Comparison of ENCODE assay signal across 1 cellular context in the genomic region with DNA sequence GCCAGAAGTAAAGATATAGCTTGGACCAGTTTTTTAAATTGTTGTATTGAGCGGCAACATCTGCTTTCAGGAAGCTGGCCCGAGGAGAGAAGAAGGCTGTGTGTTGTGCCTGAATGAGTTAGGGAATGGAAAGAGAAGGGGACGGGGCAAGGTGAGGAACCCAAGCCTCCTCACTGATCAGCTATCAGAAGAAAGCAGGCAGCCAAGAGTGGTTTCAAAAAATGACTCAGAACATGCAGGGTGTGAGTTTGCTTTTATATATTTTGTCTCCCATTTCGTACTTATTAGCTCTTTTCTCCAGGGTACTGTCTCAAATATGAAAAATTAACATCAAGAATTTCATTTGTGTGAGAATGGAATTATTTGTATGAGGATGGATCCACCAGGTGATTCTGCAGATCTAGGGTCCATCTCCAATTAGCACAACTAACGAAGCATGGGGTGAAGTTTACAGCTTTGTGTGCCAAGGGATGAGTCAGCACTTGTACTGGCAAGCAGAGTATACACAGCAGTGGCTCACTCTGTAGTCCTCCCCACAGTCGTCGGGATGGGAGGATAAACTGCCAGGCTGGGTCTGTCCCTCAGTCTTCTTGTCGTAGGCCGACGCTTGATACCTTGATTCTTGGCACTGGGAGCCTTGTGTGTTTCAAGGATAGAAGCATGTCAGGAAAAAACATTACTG.
TF ChIP-seq lines count a peak whose summit lies in the region.

No MANE protein-coding gene starts in this region.

TF ChIP-seq in GM23338, 12 proteins besides CTCF, POLR2A, EP300 and RAD21 (continued from another document):
- TF ChIP-seq, protein P1, sequence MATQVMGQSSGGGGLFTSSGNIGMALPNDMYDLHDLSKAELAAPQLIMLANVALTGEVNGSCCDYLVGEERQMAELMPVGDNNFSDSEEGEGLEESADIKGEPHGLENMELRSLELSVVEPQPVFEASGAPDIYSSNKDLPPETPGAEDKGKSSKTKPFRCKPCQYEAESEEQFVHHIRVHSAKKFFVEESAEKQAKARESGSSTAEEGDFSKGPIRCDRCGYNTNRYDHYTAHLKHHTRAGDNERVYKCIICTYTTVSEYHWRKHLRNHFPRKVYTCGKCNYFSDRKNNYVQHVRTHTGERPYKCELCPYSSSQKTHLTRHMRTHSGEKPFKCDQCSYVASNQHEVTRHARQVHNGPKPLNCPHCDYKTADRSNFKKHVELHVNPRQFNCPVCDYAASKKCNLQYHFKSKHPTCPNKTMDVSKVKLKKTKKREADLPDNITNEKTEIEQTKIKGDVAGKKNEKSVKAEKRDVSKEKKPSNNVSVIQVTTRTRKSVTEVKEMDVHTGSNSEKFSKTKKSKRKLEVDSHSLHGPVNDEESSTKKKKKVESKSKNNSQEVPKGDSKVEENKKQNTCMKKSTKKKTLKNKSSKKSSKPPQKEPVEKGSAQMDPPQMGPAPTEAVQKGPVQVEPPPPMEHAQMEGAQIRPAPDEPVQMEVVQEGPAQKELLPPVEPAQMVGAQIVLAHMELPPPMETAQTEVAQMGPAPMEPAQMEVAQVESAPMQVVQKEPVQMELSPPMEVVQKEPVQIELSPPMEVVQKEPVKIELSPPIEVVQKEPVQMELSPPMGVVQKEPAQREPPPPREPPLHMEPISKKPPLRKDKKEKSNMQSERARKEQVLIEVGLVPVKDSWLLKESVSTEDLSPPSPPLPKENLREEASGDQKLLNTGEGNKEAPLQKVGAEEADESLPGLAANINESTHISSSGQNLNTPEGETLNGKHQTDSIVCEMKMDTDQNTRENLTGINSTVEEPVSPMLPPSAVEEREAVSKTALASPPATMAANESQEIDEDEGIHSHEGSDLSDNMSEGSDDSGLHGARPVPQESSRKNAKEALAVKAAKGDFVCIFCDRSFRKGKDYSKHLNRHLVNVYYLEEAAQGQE (IDR thresholded peaks at IDR 0.05; ENCODE audit: unreplicated experiment): no peak
- TF ChIP-seq STAT1 (IDR thresholded peaks at IDR 0.05; ENCODE audit: unreplicated experiment) (no peak), JUNB (IDR thresholded peaks at IDR 0.05; ENCODE audit: unreplicated experiment) (no peak), EZH2phosphoT487 (IDR thresholded peaks at IDR 0.05; ENCODE audit: unreplicated experiment) (no peak), EZH2 (IDR thresholded peaks at IDR 0.05; ENCODE audit: low read depth, unreplicated experiment) (no peak), POLR2AphosphoS5 (IDR thresholded peaks at IDR 0.05; ENCODE audit: low read depth) (no peak), ZNF114 (CRISPR knock-in tag; IDR thresholded peaks at IDR 0.05) (no peak), CREB1 (CRISPR knock-in tag; IDR thresholded peaks at IDR 0.05; ENCODE audit: low read depth) (no peak), ZNF331 (CRISPR knock-in tag; IDR thresholded peaks at IDR 0.05; ENCODE audit: low read depth) (no peak)
- TF ChIP-seq, protein P2, sequence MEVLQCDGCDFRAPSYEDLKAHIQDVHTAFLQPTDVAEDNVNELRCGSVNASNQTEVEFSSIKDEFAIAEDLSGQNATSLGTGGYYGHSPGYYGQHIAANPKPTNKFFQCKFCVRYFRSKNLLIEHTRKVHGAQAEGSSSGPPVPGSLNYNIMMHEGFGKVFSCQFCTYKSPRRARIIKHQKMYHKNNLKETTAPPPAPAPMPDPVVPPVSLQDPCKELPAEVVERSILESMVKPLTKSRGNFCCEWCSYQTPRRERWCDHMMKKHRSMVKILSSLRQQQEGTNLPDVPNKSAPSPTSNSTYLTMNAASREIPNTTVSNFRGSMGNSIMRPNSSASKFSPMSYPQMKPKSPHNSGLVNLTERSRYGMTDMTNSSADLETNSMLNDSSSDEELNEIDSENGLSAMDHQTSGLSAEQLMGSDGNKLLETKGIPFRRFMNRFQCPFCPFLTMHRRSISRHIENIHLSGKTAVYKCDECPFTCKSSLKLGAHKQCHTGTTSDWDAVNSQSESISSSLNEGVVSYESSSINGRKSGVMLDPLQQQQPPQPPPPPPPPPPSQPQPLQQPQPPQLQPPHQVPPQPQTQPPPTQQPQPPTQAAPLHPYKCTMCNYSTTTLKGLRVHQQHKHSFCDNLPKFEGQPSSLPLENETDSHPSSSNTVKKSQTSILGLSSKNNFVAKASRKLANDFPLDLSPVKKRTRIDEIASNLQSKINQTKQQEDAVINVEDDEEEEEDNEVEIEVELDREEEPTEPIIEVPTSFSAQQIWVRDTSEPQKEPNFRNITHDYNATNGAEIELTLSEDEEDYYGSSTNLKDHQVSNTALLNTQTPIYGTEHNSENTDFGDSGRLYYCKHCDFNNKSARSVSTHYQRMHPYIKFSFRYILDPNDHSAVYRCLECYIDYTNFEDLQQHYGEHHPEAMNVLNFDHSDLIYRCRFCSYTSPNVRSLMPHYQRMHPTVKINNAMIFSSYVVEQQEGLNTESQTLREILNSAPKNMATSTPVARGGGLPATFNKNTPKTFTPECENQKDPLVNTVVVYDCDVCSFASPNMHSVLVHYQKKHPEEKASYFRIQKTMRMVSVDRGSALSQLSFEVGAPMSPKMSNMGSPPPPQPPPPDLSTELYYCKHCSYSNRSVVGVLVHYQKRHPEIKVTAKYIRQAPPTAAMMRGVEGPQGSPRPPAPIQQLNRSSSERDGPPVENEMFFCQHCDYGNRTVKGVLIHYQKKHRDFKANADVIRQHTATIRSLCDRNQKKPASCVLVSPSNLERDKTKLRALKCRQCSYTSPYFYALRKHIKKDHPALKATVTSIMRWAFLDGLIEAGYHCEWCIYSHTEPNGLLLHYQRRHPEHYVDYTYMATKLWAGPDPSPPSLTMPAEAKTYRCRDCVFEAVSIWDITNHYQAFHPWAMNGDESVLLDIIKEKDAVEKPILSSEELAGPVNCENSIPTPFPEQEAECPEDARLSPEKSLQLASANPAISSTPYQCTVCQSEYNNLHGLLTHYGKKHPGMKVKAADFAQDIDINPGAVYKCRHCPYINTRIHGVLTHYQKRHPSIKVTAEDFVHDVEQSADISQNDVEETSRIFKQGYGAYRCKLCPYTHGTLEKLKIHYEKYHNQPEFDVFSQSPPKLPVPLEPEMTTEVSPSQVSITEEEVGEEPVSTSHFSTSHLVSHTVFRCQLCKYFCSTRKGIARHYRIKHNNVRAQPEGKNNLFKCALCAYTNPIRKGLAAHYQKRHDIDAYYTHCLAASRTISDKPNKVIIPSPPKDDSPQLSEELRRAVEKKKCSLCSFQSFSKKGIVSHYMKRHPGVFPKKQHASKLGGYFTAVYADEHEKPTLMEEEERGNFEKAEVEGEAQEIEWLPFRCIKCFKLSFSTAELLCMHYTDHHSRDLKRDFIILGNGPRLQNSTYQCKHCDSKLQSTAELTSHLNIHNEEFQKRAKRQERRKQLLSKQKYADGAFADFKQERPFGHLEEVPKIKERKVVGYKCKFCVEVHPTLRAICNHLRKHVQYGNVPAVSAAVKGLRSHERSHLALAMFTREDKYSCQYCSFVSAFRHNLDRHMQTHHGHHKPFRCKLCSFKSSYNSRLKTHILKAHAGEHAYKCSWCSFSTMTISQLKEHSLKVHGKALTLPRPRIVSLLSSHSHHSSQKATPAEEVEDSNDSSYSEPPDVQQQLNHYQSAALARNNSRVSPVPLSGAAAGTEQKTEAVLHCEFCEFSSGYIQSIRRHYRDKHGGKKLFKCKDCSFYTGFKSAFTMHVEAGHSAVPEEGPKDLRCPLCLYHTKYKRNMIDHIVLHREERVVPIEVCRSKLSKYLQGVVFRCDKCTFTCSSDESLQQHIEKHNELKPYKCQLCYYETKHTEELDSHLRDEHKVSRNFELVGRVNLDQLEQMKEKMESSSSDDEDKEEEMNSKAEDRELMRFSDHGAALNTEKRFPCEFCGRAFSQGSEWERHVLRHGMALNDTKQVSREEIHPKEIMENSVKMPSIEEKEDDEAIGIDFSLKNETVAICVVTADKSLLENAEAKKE (CRISPR knock-in tag; IDR thresholded peaks at IDR 0.05): no peak
